Comparison of ENCODE assay signal across 26 cellular contexts in the genomic region with DNA sequence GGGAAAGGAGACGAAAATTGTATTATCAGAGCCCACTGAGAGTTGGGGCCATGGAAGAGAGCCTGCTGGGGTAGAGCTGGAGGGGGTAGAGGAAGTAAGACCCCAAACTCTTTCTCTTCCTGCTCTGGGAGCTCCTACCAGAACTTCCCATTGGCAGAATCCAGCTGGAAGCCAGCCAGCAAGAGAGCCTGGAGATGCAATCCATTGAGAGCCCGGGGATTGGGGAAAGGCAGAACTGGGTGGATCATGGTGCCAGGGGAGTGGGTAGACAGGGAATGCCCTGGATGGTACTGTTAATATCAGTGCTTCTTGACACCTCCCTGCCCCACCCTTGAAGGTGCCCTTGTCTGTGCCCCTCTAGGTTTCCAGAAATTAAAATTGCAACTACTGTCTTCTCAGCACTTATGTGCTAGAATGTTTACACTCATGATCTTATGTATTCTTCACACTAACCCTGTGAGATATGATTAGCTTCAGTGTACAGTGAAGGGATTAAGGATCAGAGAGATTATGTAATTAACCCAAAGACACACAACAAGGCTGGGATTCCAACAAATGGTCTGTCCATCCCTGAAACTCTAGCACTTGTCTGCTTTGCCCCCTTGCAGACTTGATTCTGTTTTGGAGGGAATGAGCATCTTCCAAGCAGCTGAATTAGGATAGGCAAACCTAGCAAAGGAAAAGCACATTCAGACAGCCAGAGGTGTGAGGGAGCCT.
"Had no signal": no experiment of that assay in that cellular context is flagged by ENCODE, and none has a peak within 500 bp of the region (broad histone marks: within the 10 kb centered on the region; RNA-seq: fewer than 3 reads in every experiment).

No MANE protein-coding gene starts in this region.

- H3K4me2 ChIP-seq: smooth muscle cell had no signal

- H3K4me3 Mint-ChIP-seq: dendritic cell treated with granulocyte-macrophage colony-stimulating factor and Interleukin-4, amounts not matched to agents 40 ng/mL and 50 ng/mL, for 4 days; endodermal cell; mesothelial cell of epicardium; naive thymus-derived CD4-positive, alpha-beta T cell; nephron; stimulated activated naive CD8-positive, alpha-beta T cell treated with anti-CD3 and anti-CD28 coated beads, Interleukin-15, amount 100 ng/mL, for 72 hours had no signal

- FAIRE-seq: pancreas had no signal

- H3K36me3 ChIP-seq: colonic mucosa, gastrocnemius medialis, left lung, pancreas, suprapubic skin, transverse colon, upper lobe of right lung, uterus had no signal

- H3K27me3 ChIP-seq: colonic mucosa, gastrocnemius medialis, left lung, pancreas, suprapubic skin, upper lobe of right lung, uterus had no signal

- H3K4me1 Mint-ChIP-seq: endodermal cell; stimulated activated naive CD8-positive, alpha-beta T cell treated with anti-CD3 and anti-CD28 coated beads, Interleukin-15, amount 100 ng/mL, for 72 hours had no signal

- H3K36me3 Mint-ChIP-seq: mesothelial cell of epicardium; naive thymus-derived CD4-positive, alpha-beta T cell had no signal

- H3K9me3 ChIP-seq: colonic mucosa, gastrocnemius medialis, left lung, pancreas, suprapubic skin, transverse colon, upper lobe of right lung, uterus had no signal

- H3K27ac ChIP-seq: colonic mucosa, epithelial cell of prostate, gastrocnemius medialis, left lung, pancreas, suprapubic skin, transverse colon, upper lobe of right lung, uterus had no signal

- H3K4me1 ChIP-seq: colonic mucosa, gastrocnemius medialis, left lung, pancreas, upper lobe of right lung, uterus had no signal

- H3K27ac Mint-ChIP-seq: dendritic cell treated with granulocyte-macrophage colony-stimulating factor and Interleukin-4, amounts not matched to agents 40 ng/mL and 50 ng/mL, for 4 days; endodermal cell; naive thymus-derived CD4-positive, alpha-beta T cell had no signal

- H3K4me3 ChIP-seq: colonic mucosa, gastrocnemius medialis, left lung, pancreas, smooth muscle cell, suprapubic skin, transverse colon, upper lobe of right lung, uterus had no signal

- H3K9me3 Mint-ChIP-seq: dendritic cell treated with granulocyte-macrophage colony-stimulating factor and Interleukin-4, amounts not matched to agents 40 ng/mL and 50 ng/mL, for 4 days; endodermal cell; mesothelial cell of epicardium; naive thymus-derived CD4-positive, alpha-beta T cell; nephron; stimulated activated naive CD8-positive, alpha-beta T cell treated with anti-CD3 and anti-CD28 coated beads, Interleukin-15, amount 100 ng/mL, for 72 hours had no signal

- DNase-seq: colonic mucosa; effector CD8-positive, alpha-beta T cell; endodermal cell; foreskin fibroblast; gastrocnemius medialis; left cardiac atrium; left lung; mesenchymal stem cell; naive thymus-derived CD4-positive, alpha-beta T cell; occipital lobe; pancreas; stimulated activated CD4-positive, alpha-beta T cell treated with anti-CD3 and anti-CD28 coated beads, Interleukin-12 subunit alpha, Interleukin-12 subunit beta, amount 100 ng/mL, for 4 hours; stimulated activated CD4-positive, alpha-beta T cell treated with anti-CD3 and anti-CD28 coated beads, Interleukin-1b, Interleukin-23, amount 100 ng/mL, for 48 hours; stimulated activated CD4-positive, alpha-beta T cell treated with anti-CD3 and anti-CD28 coated beads, Interleukin-4, amount 100 ng/mL, for 1 hour; stimulated activated CD8-positive, alpha-beta memory T cell treated with anti-CD3 and anti-CD28 coated beads, Interleukin-4, amount 100 ng/mL, for 48 hours; stimulated activated naive CD4-positive, alpha-beta T cell; stimulated activated naive CD8-positive, alpha-beta T cell treated with anti-CD3 and anti-CD28 coated beads, Interleukin-15, amount 100 ng/mL, for 72 hours; transverse colon; upper lobe of right lung; uterus had no signal
